29 cellular contexts compared by ENCODE assay signal in genomic region chr2:202982779-202983491, GRCh38.
"Had no signal": no experiment of that assay in that cellular context is flagged by ENCODE, and none has a peak within 500 bp of the region (broad histone marks: within the 10 kb centered on the region; RNA-seq: fewer than 3 reads in every experiment).

No MANE protein-coding gene starts in this region.

- H3K36me3 Mint-ChIP-seq: natural killer cell treated with Interleukin-12 subunit alpha and Interleukin-12 subunit beta and Interleukin-15 and Interleukin-18, amount 100 ng/mL, for 72 hours had no signal

- H3K4me1 ChIP-seq: colonic mucosa, gastrocnemius medialis, parathyroid adenoma, prostate gland, right atrium auricular region, sigmoid colon, testis, upper lobe of right lung, uterus had no signal

- H3K27me3 Mint-ChIP-seq: dendritic cell treated with granulocyte-macrophage colony-stimulating factor and Interleukin-4, amounts not matched to agents 40 ng/mL and 50 ng/mL, for 4 days; naive B cell; natural killer cell treated with Interleukin-12 subunit alpha and Interleukin-12 subunit beta and Interleukin-15 and Interleukin-18, amount 100 ng/mL, for 72 hours; stimulated activated memory B cell treated with anti-CD40 and anti-IgM and Interleukin-4, amounts not matched to agents 10 μg/mL and 1 μg/mL and 100 μg/mL, for 72 hours had no signal

- H3K27ac Mint-ChIP-seq: dendritic cell treated with granulocyte-macrophage colony-stimulating factor and Interleukin-4, amounts not matched to agents 40 ng/mL and 50 ng/mL, for 4 days; endodermal cell; mesothelial cell of epicardium; natural killer cell treated with Interleukin-12 subunit alpha and Interleukin-12 subunit beta and Interleukin-15 and Interleukin-18, amount 100 ng/mL, for 72 hours; stimulated activated memory B cell treated with anti-CD40 and anti-IgM and Interleukin-4, amounts not matched to agents 10 μg/mL and 1 μg/mL and 100 μg/mL, for 72 hours had no signal

- H3K4me1 Mint-ChIP-seq: mesothelial cell of epicardium; naive B cell; neural crest cell; stimulated activated memory B cell treated with anti-CD40 and anti-IgM and Interleukin-4, amounts not matched to agents 10 μg/mL and 1 μg/mL and 100 μg/mL, for 72 hours had no signal

- H2AFZ ChIP-seq: parathyroid adenoma had no signal

- H3K27me3 ChIP-seq: colonic mucosa, gastrocnemius medialis, neutrophil, right atrium auricular region, sigmoid colon, testis, tibial nerve, upper lobe of right lung, uterus had no signal

- H3K36me3 ChIP-seq: colonic mucosa, neutrophil, prostate gland, upper lobe of right lung, uterus had no signal

- H3K79me2 ChIP-seq: parathyroid adenoma had no signal

- H3K9me3 Mint-ChIP-seq: dendritic cell treated with granulocyte-macrophage colony-stimulating factor and Interleukin-4, amounts not matched to agents 40 ng/mL and 50 ng/mL, for 4 days; naive B cell; natural killer cell treated with Interleukin-12 subunit alpha and Interleukin-12 subunit beta and Interleukin-15 and Interleukin-18, amount 100 ng/mL, for 72 hours; stimulated activated memory B cell treated with anti-CD40 and anti-IgM and Interleukin-4, amounts not matched to agents 10 μg/mL and 1 μg/mL and 100 μg/mL, for 72 hours had no signal

- DNase-seq: colonic mucosa; effector CD8-positive, alpha-beta T cell; endodermal cell; foreskin fibroblast; gastrocnemius medialis; head of caudate nucleus; mesenchymal stem cell; mucosa of descending colon; naive B cell; sigmoid colon; stimulated activated CD4-positive, alpha-beta T cell treated with anti-CD3 and anti-CD28 coated beads, Interleukin-2, amount 100 ng/mL, for 24 hours; stimulated activated CD4-positive, alpha-beta T cell treated with anti-CD3 and anti-CD28 coated beads, Interleukin-4, amount 100 ng/mL, for 24 hours; stimulated activated naive CD8-positive, alpha-beta T cell treated with anti-CD3 and anti-CD28 coated beads, Interleukin-15, Interleukin-2, amounts not matched to agents 100 U/mL and 50 U/mL, for 24 hours; substantia nigra; testis; upper lobe of right lung; uterus had no signal

- H3K4me3 ChIP-seq: colonic mucosa, gastrocnemius medialis, mucosa of descending colon, prostate gland, right atrium auricular region, sigmoid colon, testis, tibial nerve, upper lobe of right lung, uterus had no signal

- H3K27ac ChIP-seq: colonic mucosa, epithelial cell of prostate, gastrocnemius medialis, neutrophil, parathyroid adenoma, prostate gland, right atrium auricular region, sigmoid colon, testis, upper lobe of right lung, uterus had no signal

- ATAC-seq: esophagus mucosa; gastrocnemius medialis; mucosa of descending colon; natural killer cell treated with Interleukin-12 subunit alpha and Interleukin-12 subunit beta and Interleukin-15 and Interleukin-18, amount 100 ng/mL, for 72 hours; stimulated activated memory B cell treated with anti-CD40 and anti-IgM and Interleukin-4, amounts not matched to agents 10 μg/mL and 1 μg/mL and 100 μg/mL, for 72 hours; stimulated activated naive CD8-positive, alpha-beta T cell treated with anti-CD3 and anti-CD28 coated beads, Interleukin-15, Interleukin-2, amounts not matched to agents 100 U/mL and 50 U/mL, for 24 hours; upper lobe of right lung had no signal

- H3K4me3 Mint-ChIP-seq: dendritic cell treated with granulocyte-macrophage colony-stimulating factor and Interleukin-4, amounts not matched to agents 40 ng/mL and 50 ng/mL, for 4 days; endodermal cell; mesothelial cell of epicardium; naive B cell; natural killer cell treated with Interleukin-12 subunit alpha and Interleukin-12 subunit beta and Interleukin-15 and Interleukin-18, amount 100 ng/mL, for 72 hours; neural crest cell; stimulated activated memory B cell treated with anti-CD40 and anti-IgM and Interleukin-4, amounts not matched to agents 10 μg/mL and 1 μg/mL and 100 μg/mL, for 72 hours had no signal

- H3K9me3 ChIP-seq: colonic mucosa, gastrocnemius medialis, mucosa of descending colon, neutrophil, prostate gland, right atrium auricular region, sigmoid colon, testis, tibial nerve, upper lobe of right lung, uterus had no signal
